10 cellular contexts compared by ENCODE assay signal in the genomic region with DNA sequence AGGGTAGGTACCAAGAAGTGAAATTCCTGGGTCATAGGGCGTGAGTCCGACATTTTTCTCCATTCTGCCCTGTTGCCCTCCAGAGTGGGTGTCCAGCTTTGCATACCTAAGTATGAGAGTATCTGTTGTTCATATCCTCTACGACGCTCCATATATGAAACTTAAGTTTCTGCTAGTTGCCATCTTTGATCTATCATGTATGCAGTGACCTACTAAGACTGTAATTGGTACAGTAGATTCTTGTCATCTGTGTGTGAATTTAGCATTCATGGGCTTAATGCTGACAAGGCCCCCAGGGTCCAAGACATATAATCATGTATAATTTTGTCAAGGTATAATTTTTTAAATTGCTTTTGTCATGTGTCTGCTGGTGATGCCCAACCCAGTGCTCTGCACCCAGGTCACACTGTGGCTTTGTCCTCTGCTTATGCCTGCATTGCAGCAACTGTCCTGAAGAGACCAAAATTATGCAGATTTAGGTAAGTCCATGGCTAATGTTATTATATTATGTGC. TPM values are rescaled to one million over a fixed set of nuclear protein-coding genes. Genes with fewer than 3 reads are reported as not detected.
DNase-seq lines count a peak whose midpoint lies in the region; ATAC-seq and TF ChIP-seq lines count a peak whose summit lies in the region.
"Had no signal": no experiment of that assay in that cellular context is flagged by ENCODE, and none has a peak within 500 bp of the region (broad histone marks: within the 10 kb centered on the region; RNA-seq: fewer than 3 reads in every experiment).

No MANE protein-coding gene starts in this region.

- no peaks in the 10 kb centered on the region for H3K9me3 Mint-ChIP-seq in activated naive CD4-positive, alpha-beta T cell treated with anti-CD3 and anti-CD28 coated beads, Interleukin-2, amount 50 U/mL, for 24 hours

- H3K36me3 ChIP-seq in adrenal gland (replicated peaks in 1 of 2) (peaks cover 0 to 58% of the 10 kb centered on the region in 2 donors), tibial artery (peaks cover 60 to 87% (median 61%) of the 10 kb centered on the region in 3 donors)

- no peak for ATAC-seq in GM21423 (IDR thresholded peaks at IDR 0.05; ENCODE audit: unreplicated experiment)

- DNase-seq in activated naive CD4-positive, alpha-beta T cell treated with anti-CD3 and anti-CD28 coated beads, Interleukin-2, amount 50 U/mL, for 16 hours, result no peak
- peak in 4 of 7 donors; percentile 15 to 53 (median 34) for DNase-seq in adrenal gland
- peak; percentile 31 for DNase-seq in iris pigment epithelial cell (ENCODE audit: low read depth)
- no peak for DNase-seq in tibial artery
- no peak for DNase-seq in midbrain (lab: John Stamatoyannopoulos, UW)
- no peak for DNase-seq in activated CD4-positive, CD25-positive, alpha-beta regulatory T cell (lab: John Stamatoyannopoulos, UW)
- DNase-seq: activated CD4-positive, alpha-beta T cell treated with anti-CD3 and anti-CD28 coated beads, Interleukin-2, amount 50 U/mL, for 1 hour; stimulated activated naive CD4-positive, alpha-beta T cell treated with Interleukin-2 at 50 U/mL for 16 hours had no signal

- peak overlapping the region; percentile 53 for H3K27ac Mint-ChIP-seq in activated naive CD4-positive, alpha-beta T cell treated with anti-CD3 and anti-CD28 coated beads, Interleukin-2, amount 50 U/mL, for 24 hours

- H3K4me1 ChIP-seq in adrenal gland (replicated peaks in 1 of 2), result peaks cover 47 to 100% of the 10 kb centered on the region in 2 donors
- peaks cover 0 to 99% (median 61%) of the 10 kb centered on the region in 4 donors for H3K4me1 ChIP-seq in tibial artery

- peaks cover 9% of the 10 kb centered on the region for H3K36me3 Mint-ChIP-seq in activated naive CD4-positive, alpha-beta T cell treated with anti-CD3 and anti-CD28 coated beads, Interleukin-2, amount 50 U/mL, for 24 hours

- H3K27ac ChIP-seq in adrenal gland (peak overlapping the region; percentile 39 to 100 (median 73)), tibial artery (peak overlapping the region; percentile 13 to 27)

- 84 to 96% (median 86%) methylated on average over 4 of the region's 4 CpGs for WGBS in adrenal gland, 4 donors

- no peak for TF ChIP-seq POLR2A in adrenal gland (IDR thresholded peaks at IDR 0.05)

- H3K27me3 ChIP-seq in adrenal gland, result no peaks in the 10 kb centered on the region
- H3K27me3 ChIP-seq in tibial artery, result no peaks in the 10 kb centered on the region

- H3K4me3 ChIP-seq in adrenal gland, result peak overlapping the region in 1 of 4 donors; percentile 28
- peak overlapping the region in 1 of 2 donors; percentile 23 for H3K4me3 ChIP-seq in tibial artery

- peaks cover 88% of the 10 kb centered on the region for H3K4me1 Mint-ChIP-seq in activated naive CD4-positive, alpha-beta T cell treated with anti-CD3 and anti-CD28 coated beads, Interleukin-2, amount 50 U/mL, for 24 hours

- H3K4me3 Mint-ChIP-seq in activated naive CD4-positive, alpha-beta T cell treated with anti-CD3 and anti-CD28 coated beads, Interleukin-2, amount 50 U/mL, for 24 hours, result no peak overlapping the region

- TF ChIP-seq CTCF in adrenal gland (IDR thresholded peaks at IDR 0.05) (peak in 1 of 6 experiments; percentile 11), tibial artery (IDR thresholded peaks at IDR 0.05) (no peak)

- H3K27me3 Mint-ChIP-seq in activated naive CD4-positive, alpha-beta T cell treated with anti-CD3 and anti-CD28 coated beads, Interleukin-2, amount 50 U/mL, for 24 hours, result no peaks in the 10 kb centered on the region

- intact Hi-C loops in adrenal gland (cut with DNase I), result no loop called here
- intact Hi-C loops in tibial artery (cut with DNase I; ENCODE audit: low total_unique reads), result no loop called here

- H3K9me3 ChIP-seq in adrenal gland (replicated peaks in 1 of 3) (no peaks in the 10 kb centered on the region), tibial artery (no peaks in the 10 kb centered on the region)

RNA-seq across cellular contexts. Expression of a gene that starts 12.1 kb away (rescaled TPM):
- 1,000 to 10,000 TPM in 3 of 8 donors, 100 to 1,000 TPM in 4, 10 to 100 TPM in 1; 64.3 to 1,661 (median 335) TPM for total RNA-seq in adrenal gland
- 1,000 to 10,000 TPM in 2 of 3 donors, 100 to 1,000 TPM in 1; 216 to 6,838 (median 2,645) TPM for polyA plus RNA-seq in adrenal gland

RNA-seq across cellular contexts. Expression of a gene that starts 48.3 kb away (rescaled TPM):
- total RNA-seq in adrenal gland, result 10 to 100 TPM; 20.6 to 52.1 (median 39.6) TPM
- 10 to 100 TPM in 2 of 3 donors, 1 to 10 TPM in 1; 5.3 to 21.3 (median 20.4) TPM for polyA plus RNA-seq in adrenal gland

RNA-seq across cellular contexts. Expression of a gene that starts 52.3 kb away (rescaled TPM):
- total RNA-seq in adrenal gland, result 10 to 100 TPM in 1 of 8 donors, 1 to 10 TPM in 7; 1.1 to 12.7 (median 6.7) TPM
- 10 to 100 TPM in 2 of 3 donors, 1 to 10 TPM in 1; 2.4 to 21.0 (median 14.7) TPM for polyA plus RNA-seq in adrenal gland

Comparison
In these comparisons a context has a peak if more than half of its experiments do, and no peak if none do; other contexts are left out.
1. DNase-seq: peak in adrenal gland (4 of 7) and iris pigment epithelial cell (single experiment); none in activated naive CD4-positive, alpha-beta T cell treated with anti-CD3 and anti-CD28 coated beads, Interleukin-2, amount 50 U/mL, for 16 hours (single experiment), tibial artery (0 of 2), midbrain (single experiment) and activated CD4-positive, CD25-positive, alpha-beta regulatory T cell (0 of 4).